ENCODE assay signal across 10 cellular contexts in the genomic region with DNA sequence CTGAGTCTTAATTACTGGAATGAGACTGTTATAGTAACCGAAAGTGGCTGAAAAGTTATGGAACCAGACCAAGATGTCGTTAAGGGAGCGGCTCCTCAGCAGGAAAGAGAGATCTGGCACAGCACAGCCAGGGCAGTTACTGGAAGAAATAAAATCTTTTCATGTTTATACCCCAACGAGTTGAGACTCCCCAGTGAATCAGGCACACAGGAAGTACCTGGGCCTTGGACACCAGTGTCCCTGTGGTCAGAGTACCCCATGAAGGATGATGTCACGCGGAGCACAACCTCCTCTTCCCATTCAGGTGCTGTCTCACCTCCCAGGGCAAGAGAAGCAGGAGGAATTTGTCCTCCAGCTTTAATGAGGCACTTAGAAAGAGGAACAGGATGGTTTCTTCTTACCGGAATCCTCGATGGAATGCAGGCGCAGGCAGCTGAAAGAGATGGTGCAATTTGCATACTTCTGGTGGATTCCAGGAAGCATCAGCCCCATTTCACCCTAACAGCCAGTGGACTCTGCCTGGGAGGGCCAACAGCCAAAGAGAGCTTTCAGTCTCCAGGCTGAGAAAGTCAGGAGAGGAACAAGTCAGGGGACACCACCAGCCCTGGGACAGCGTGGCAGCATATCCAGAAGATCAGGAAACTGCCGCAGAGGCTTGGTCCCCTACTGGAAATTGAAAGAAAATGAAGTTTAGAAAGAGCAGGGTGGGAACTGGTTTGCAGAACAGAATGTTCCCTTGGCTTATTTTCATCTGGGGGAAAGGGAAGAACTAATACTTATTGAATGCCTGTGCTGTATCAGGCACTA. TPM values are rescaled to one million over a fixed set of nuclear protein-coding genes. Genes with fewer than 3 reads are reported as not detected.
DNase-seq lines count a peak whose midpoint lies in the region; ATAC-seq and TF ChIP-seq lines count a peak whose summit lies in the region.
"Had no signal": no experiment of that assay in that cellular context is flagged by ENCODE, and none has a peak within 500 bp of the region (broad histone marks: within the 10 kb centered on the region; RNA-seq: fewer than 3 reads in every experiment).

No MANE protein-coding gene starts in this region.

- POLR2A ChIA-PET in Caco-2 (lab: Charles Lee): no interaction called here

- TF ChIP-seq POLR2A in body of pancreas (IDR thresholded peaks at IDR 0.05): no peak

- H3K9ac ChIP-seq in rectal smooth muscle tissue (ENCODE audit: low read length): no peak overlapping the region

- no peaks in the 10 kb centered on the region for H3K36me3 ChIP-seq in Caco-2 (ENCODE audit: control insufficient read depth, insufficient read depth, low read length)
- no peaks in the 10 kb centered on the region for H3K36me3 ChIP-seq in body of pancreas (replicated peaks in 1 of 2; ENCODE audit: insufficient read depth in 1 of 2, low read depth in 2 of 2)
- H3K36me3 ChIP-seq in rectal smooth muscle tissue (ENCODE audit: control insufficient read depth, insufficient read depth, low read length): no peaks in the 10 kb centered on the region

- no TSS peak for BruUV-seq in Caco-2 (replicated peaks; lab: Mats Ljungman, UMichigan)

- H3K9me3 Mint-ChIP-seq in Caco-2 (ENCODE audit: unreplicated experiment): no peaks in the 10 kb centered on the region
- no peaks in the 10 kb centered on the region for H3K9me3 Mint-ChIP-seq in activated naive CD8-positive, alpha-beta T cell treated with anti-CD3 and anti-CD28 coated beads, Interleukin-2, amount 50 U/mL, for 24 hours
- H3K9me3 Mint-ChIP-seq: stimulated activated memory B cell treated with anti-CD40 and anti-IgM and Interleukin-4, amounts not matched to agents 10 μg/mL and 1 μg/mL and 100 μg/mL, for 72 hours had no signal

- H3K4me1 Mint-ChIP-seq in Caco-2 (ENCODE audit: low read depth, unreplicated experiment): no peaks in the 10 kb centered on the region
- no peaks in the 10 kb centered on the region for H3K4me1 Mint-ChIP-seq in activated naive CD8-positive, alpha-beta T cell treated with anti-CD3 and anti-CD28 coated beads, Interleukin-2, amount 50 U/mL, for 24 hours
- H3K4me1 Mint-ChIP-seq: stimulated activated memory B cell treated with anti-CD40 and anti-IgM and Interleukin-4, amounts not matched to agents 10 μg/mL and 1 μg/mL and 100 μg/mL, for 72 hours had no signal

- intact Hi-C loops in Caco-2 (cut with micrococcal nuclease; ENCODE audit: unreplicated experiment): no loop called here
- intact Hi-C loops in body of pancreas (cut with DNase I): no loop called here

- no peaks in the 10 kb centered on the region for H3K9me3 ChIP-seq in Caco-2
- no peaks in the 10 kb centered on the region for H3K9me3 ChIP-seq in body of pancreas

- H3K27ac Mint-ChIP-seq in Caco-2 (ENCODE audit: unreplicated experiment): no peak overlapping the region
- no peak overlapping the region for H3K27ac Mint-ChIP-seq in activated naive CD8-positive, alpha-beta T cell treated with anti-CD3 and anti-CD28 coated beads, Interleukin-2, amount 50 U/mL, for 24 hours
- H3K27ac Mint-ChIP-seq: stimulated activated memory B cell treated with anti-CD40 and anti-IgM and Interleukin-4, amounts not matched to agents 10 μg/mL and 1 μg/mL and 100 μg/mL, for 72 hours had no signal

- H3K4me3 Mint-ChIP-seq in Caco-2 (ENCODE audit: unreplicated experiment): no peak overlapping the region
- no peak overlapping the region for H3K4me3 Mint-ChIP-seq in activated naive CD8-positive, alpha-beta T cell treated with anti-CD3 and anti-CD28 coated beads, Interleukin-2, amount 50 U/mL, for 24 hours
- H3K4me3 Mint-ChIP-seq: stimulated activated memory B cell treated with anti-CD40 and anti-IgM and Interleukin-4, amounts not matched to agents 10 μg/mL and 1 μg/mL and 100 μg/mL, for 72 hours had no signal

- peaks cover 12% of the 10 kb centered on the region for H3K27me3 Mint-ChIP-seq in Caco-2 (ENCODE audit: insufficient read depth, unreplicated experiment)
- H3K27me3 Mint-ChIP-seq in activated naive CD8-positive, alpha-beta T cell treated with anti-CD3 and anti-CD28 coated beads, Interleukin-2, amount 50 U/mL, for 24 hours: peaks cover 17% of the 10 kb centered on the region

- peak overlapping the region; percentile 11 to 58 (median 33) for H3K27ac ChIP-seq in body of pancreas
- peak overlapping the region; percentile 70 for H3K27ac ChIP-seq in rectal smooth muscle tissue (ENCODE audit: low read depth, low read length)

- no peaks in the 10 kb centered on the region for H3K36me3 Mint-ChIP-seq in Caco-2 (ENCODE audit: insufficient read depth, unreplicated experiment)
- H3K36me3 Mint-ChIP-seq in activated naive CD8-positive, alpha-beta T cell treated with anti-CD3 and anti-CD28 coated beads, Interleukin-2, amount 50 U/mL, for 24 hours (ENCODE audit: low read depth): no peaks in the 10 kb centered on the region
- H3K36me3 Mint-ChIP-seq: stimulated activated memory B cell treated with anti-CD40 and anti-IgM and Interleukin-4, amounts not matched to agents 10 μg/mL and 1 μg/mL and 100 μg/mL, for 72 hours had no signal

- WGBS in body of pancreas, 2 donors: 69% methylated on average over 6 to 11 of the region's 11 CpGs

- TF ChIP-seq CTCF in Caco-2 (IDR thresholded peaks at IDR 0.05; ENCODE audit: insufficient read depth in 1 of 2, low read depth in 1 of 2, low read length in 1 of 2, severe bottlenecking in 1 of 2, unreplicated experiment in 1 of 2) (no peak), body of pancreas (IDR thresholded peaks at IDR 0.05) (no peak)

- DNase-seq in Caco-2 (peak; percentile 26 to 52), body of pancreas (peak; percentile 17 to 53 (median 44)), hypothalamus (lab: John Stamatoyannopoulos, UW) (peak in 29 of 51 donors; percentile 1 to 73 (median 13)), mesenteric fat pad (ENCODE audit: low spot score) (no peak), NCI-H1436 treated with DMSO at 0.1 percent for 48 hours (lab: John Stamatoyannopoulos, UW) (no peak), activated T-cell treated with anti-CD3 and anti-CD28 coated beads for 4 hours (no peak)
- DNase-seq in activated naive CD8-positive, alpha-beta T cell treated with anti-CD3 and anti-CD28 coated beads, Interleukin-2, amount 50 U/mL, for 24 hours: no peak
- DNase-seq: activated naive CD4-positive, alpha-beta T cell had no signal

- H3K27me3 ChIP-seq in Caco-2 (replicated peaks; ENCODE audit: control insufficient read depth, insufficient read depth, low read length): no peaks in the 10 kb centered on the region
- no peaks in the 10 kb centered on the region for H3K27me3 ChIP-seq in body of pancreas
- no peaks in the 10 kb centered on the region for H3K27me3 ChIP-seq in rectal smooth muscle tissue (ENCODE audit: control insufficient read depth, insufficient read depth, low read length)

- peak; percentile 56 for ATAC-seq in body of pancreas
- ATAC-seq in activated naive CD8-positive, alpha-beta T cell treated with anti-CD3 and anti-CD28 coated beads, Interleukin-2, amount 50 U/mL, for 24 hours: no peak
- ATAC-seq: stimulated activated memory B cell treated with anti-CD40 and anti-IgM and Interleukin-4, amounts not matched to agents 10 μg/mL and 1 μg/mL and 100 μg/mL, for 72 hours had no signal

- CTCF ChIA-PET in Caco-2 (lab: Charles Lee): interaction anchor here (0.9 kb wide), 1 partner anchor 9 kb away, joined by 4 read pairs; no protein-coding TSS in a partner anchor

- 0 out of 2 replicates have a peak, but pooled peaks cover 3% of the 10 kb centered on the region for H3K4me1 ChIP-seq in Caco-2
- H3K4me1 ChIP-seq in body of pancreas: no peaks in the 10 kb centered on the region
- peaks cover 5% of the 10 kb centered on the region for H3K4me1 ChIP-seq in rectal smooth muscle tissue (ENCODE audit: control insufficient read depth, insufficient read depth, low read length)

- H3K4me3 ChIP-seq in Caco-2 (ENCODE audit: low read depth, low read length) (no peak overlapping the region), body of pancreas (no peak overlapping the region), rectal smooth muscle tissue (ENCODE audit: low read length) (peak overlapping the region; percentile 17)

RNA-seq across cellular contexts. Expression of a gene that starts 35.9 kb away (rescaled TPM):
- total RNA-seq in Caco-2 (2022): 11.3 and 15.0 TPM in 2 replicates
- total RNA-seq in body of pancreas: 10 to 100 TPM in 1 of 2 donors, 1 to 10 TPM in 1; 8.6 to 15.2 TPM
- 44.4 TPM for total RNA-seq in mesenteric fat pad

Comparison
In these comparisons a context has a peak if more than half of its experiments do, and no peak if none do; other contexts are left out.
1. DNase-seq: peak in Caco-2 (2 of 2), body of pancreas (4 of 4) and hypothalamus (29 of 51); none in mesenteric fat pad (single experiment), NCI-H1436 treated with DMSO at 0.1 percent for 48 hours (single experiment), activated naive CD8-positive, alpha-beta T cell treated with anti-CD3 and anti-CD28 coated beads, Interleukin-2, amount 50 U/mL, for 24 hours (single experiment) and activated T-cell treated with anti-CD3 and anti-CD28 coated beads for 4 hours (single experiment).